11 cellular contexts compared by ENCODE assay signal in the genomic region with DNA sequence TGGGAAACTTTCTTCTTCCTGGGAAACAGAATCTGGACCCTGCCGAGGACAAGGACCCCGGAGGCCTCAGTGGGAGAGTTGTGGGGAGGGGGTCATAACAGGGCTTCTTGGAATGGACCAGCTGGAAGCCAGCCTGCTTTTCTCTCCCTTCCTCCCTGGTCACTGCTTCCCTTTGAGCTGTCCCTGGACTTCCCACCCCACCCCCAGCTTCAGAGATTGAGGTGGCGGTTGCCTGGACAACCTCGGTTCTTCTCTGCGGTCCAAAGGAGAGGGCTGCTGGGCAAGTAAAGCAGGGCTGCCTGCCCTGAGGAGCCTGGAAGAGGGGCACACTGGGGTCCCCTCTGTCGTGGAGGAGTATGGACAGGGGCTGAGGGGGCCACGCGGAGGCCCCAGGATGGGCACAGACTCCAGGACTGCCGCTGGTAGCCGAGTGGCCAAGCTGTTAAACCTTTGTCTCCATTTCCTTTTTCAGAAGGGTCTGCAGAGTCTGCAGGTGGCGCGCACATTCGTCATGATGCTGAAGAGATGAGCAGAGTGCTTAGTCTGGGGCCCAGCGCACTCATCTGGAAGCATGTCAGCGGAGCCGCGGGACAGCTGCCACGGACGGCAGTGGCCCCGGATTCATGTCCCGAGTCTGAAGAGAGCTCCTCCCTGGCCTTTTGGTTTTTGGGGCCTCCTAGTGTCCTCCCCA. TPM values are rescaled to one million over a fixed set of nuclear protein-coding genes. Genes with fewer than 3 reads are reported as not detected.
DNase-seq lines count a peak whose midpoint lies in the region; ATAC-seq and TF ChIP-seq lines count a peak whose summit lies in the region.
"Had no signal": no experiment of that assay in that cellular context is flagged by ENCODE, and none has a peak within 500 bp of the region (broad histone marks: within the 10 kb centered on the region; RNA-seq: fewer than 3 reads in every experiment).

No MANE protein-coding gene starts in this region.

- peaks cover 0 to 25% (median 20%) of the 10 kb centered on the region in 5 donors for H3K36me3 ChIP-seq in subcutaneous abdominal adipose tissue (ENCODE audit: control insufficient read depth in 5 of 5, insufficient read depth in 5 of 5, low read length in 5 of 5)

- H3K27me3 Mint-ChIP-seq in T-helper 1 cell treated with Interleukin-12 subunit alpha and Interleukin-12 subunit beta and Interleukin-4 antibody, amounts not matched to agents 30 μg/mL and 1 μg/mL, for 36 hours (ENCODE audit: low read depth): no peaks in the 10 kb centered on the region
- H3K27me3 Mint-ChIP-seq in natural killer cell treated with Interleukin-12 subunit alpha and Interleukin-12 subunit beta and Interleukin-15 and Interleukin-18, amount 100 ng/mL, for 72 hours: no peaks in the 10 kb centered on the region

- ATAC-seq in natural killer cell treated with Interleukin-12 subunit alpha and Interleukin-12 subunit beta and Interleukin-15 and Interleukin-18, amount 100 ng/mL, for 72 hours: no peak

- H3K27me3 ChIP-seq in dorsolateral prefrontal cortex (peaks cover 0 to 5% (median 0%) of the 10 kb centered on the region in 45 donors), subcutaneous abdominal adipose tissue (ENCODE audit: control insufficient read depth in 5 of 5, insufficient read depth in 4 of 5, low read length in 5 of 5) (no peaks in the 10 kb centered on the region)
- H3K27me3 ChIP-seq: Peyer's patch had no signal

- no peak overlapping the region for H3K9ac ChIP-seq in subcutaneous abdominal adipose tissue (ENCODE audit: low read length in 5 of 5)

- H3K4me1 Mint-ChIP-seq in T-helper 1 cell treated with Interleukin-12 subunit alpha and Interleukin-12 subunit beta and Interleukin-4 antibody, amounts not matched to agents 30 μg/mL and 1 μg/mL, for 36 hours (ENCODE audit: low read depth): no peaks in the 10 kb centered on the region
- peaks cover 0 to 8% of the 10 kb centered on the region in 2 donors for H3K4me1 Mint-ChIP-seq in natural killer cell treated with Interleukin-12 subunit alpha and Interleukin-12 subunit beta and Interleukin-15 and Interleukin-18, amount 100 ng/mL, for 72 hours (ENCODE audit: low read depth in 2 of 2)

- H3K36me3 Mint-ChIP-seq in T-helper 1 cell treated with Interleukin-12 subunit alpha and Interleukin-12 subunit beta and Interleukin-4 antibody, amounts not matched to agents 30 μg/mL and 1 μg/mL, for 36 hours (ENCODE audit: low read depth): peaks cover 4% of the 10 kb centered on the region
- no peaks in the 10 kb centered on the region for H3K36me3 Mint-ChIP-seq in natural killer cell treated with Interleukin-12 subunit alpha and Interleukin-12 subunit beta and Interleukin-15 and Interleukin-18, amount 100 ng/mL, for 72 hours

- H3K9me3 Mint-ChIP-seq in T-helper 1 cell treated with Interleukin-12 subunit alpha and Interleukin-12 subunit beta and Interleukin-4 antibody, amounts not matched to agents 30 μg/mL and 1 μg/mL, for 36 hours: no peaks in the 10 kb centered on the region
- no peaks in the 10 kb centered on the region for H3K9me3 Mint-ChIP-seq in natural killer cell treated with Interleukin-12 subunit alpha and Interleukin-12 subunit beta and Interleukin-15 and Interleukin-18, amount 100 ng/mL, for 72 hours

- H3K9me3 ChIP-seq in subcutaneous abdominal adipose tissue (ENCODE audit: control insufficient read depth in 5 of 5, low read length in 5 of 5): no peaks in the 10 kb centered on the region
- H3K9me3 ChIP-seq: Peyer's patch had no signal

- intact Hi-C loops in dorsolateral prefrontal cortex (cut with DNase I): no loop called here

- no peak for TF ChIP-seq CTCF in dorsolateral prefrontal cortex (IDR thresholded peaks at IDR 0.05 in 54 of 56, conservative IDR thresholded peaks at IDR 0.05 in 2 of 56; ENCODE audit: low read depth in 1 of 56, partially characterized antibody in 56 of 56)

- H3K4me3 ChIP-seq in dorsolateral prefrontal cortex: peak overlapping the region in 1 of 59 donors; percentile 10
- H3K4me3 ChIP-seq in subcutaneous abdominal adipose tissue (ENCODE audit: low read depth in 1 of 5, low read length in 5 of 5): no peak overlapping the region
- H3K4me3 ChIP-seq: Peyer's patch had no signal

- no peak overlapping the region for H3K4me3 Mint-ChIP-seq in T-helper 1 cell treated with Interleukin-12 subunit alpha and Interleukin-12 subunit beta and Interleukin-4 antibody, amounts not matched to agents 30 μg/mL and 1 μg/mL, for 36 hours
- no peak overlapping the region for H3K4me3 Mint-ChIP-seq in natural killer cell treated with Interleukin-12 subunit alpha and Interleukin-12 subunit beta and Interleukin-15 and Interleukin-18, amount 100 ng/mL, for 72 hours

- H3K27ac ChIP-seq in dorsolateral prefrontal cortex (peak overlapping the region in 55 of 59 donors; percentile 20 to 90 (median 77)), subcutaneous abdominal adipose tissue (ENCODE audit: low read depth, low read length) (peak overlapping the region; percentile 85)

- H3K4me1 ChIP-seq in subcutaneous abdominal adipose tissue (ENCODE audit: control insufficient read depth in 5 of 5, insufficient read depth in 5 of 5, low read length in 5 of 5): peaks cover 8 to 92% (median 70%) of the 10 kb centered on the region in 5 donors

- H3K27ac Mint-ChIP-seq in T-helper 1 cell treated with Interleukin-12 subunit alpha and Interleukin-12 subunit beta and Interleukin-4 antibody, amounts not matched to agents 30 μg/mL and 1 μg/mL, for 36 hours: peak overlapping the region; percentile 36
- H3K27ac Mint-ChIP-seq in natural killer cell treated with Interleukin-12 subunit alpha and Interleukin-12 subunit beta and Interleukin-15 and Interleukin-18, amount 100 ng/mL, for 72 hours: peak overlapping the region in 1 of 2 donors; percentile 19

- DNase-seq in T-helper 1 cell (no peak), dorsolateral prefrontal cortex (peak in 3 of 10 donors; percentile 13 to 62 (median 28)), mesenteric fat pad (ENCODE audit: low spot score) (peak; percentile 85), NCI-H446 treated with DMSO at 0.1 percent for 48 hours (lab: John Stamatoyannopoulos, UW) (no peak), NCI-H510A treated with DMSO at 0.1 percent for 48 hours (lab: John Stamatoyannopoulos, UW) (no peak)
- no peak for DNase-seq in natural killer cell treated with Interleukin-12 subunit alpha and Interleukin-12 subunit beta and Interleukin-15 and Interleukin-18, amount 100 ng/mL, for 72 hours (ENCODE audit: low spot score)
- DNase-seq: 8988T, NCI-H187 treated with DMSO at 0.1 percent for 48 hours had no signal

RNA-seq across cellular contexts. Expression of a gene that starts 42.8 kb away (rescaled TPM):
- total RNA-seq in dorsolateral prefrontal cortex (10 to 100 TPM in 75 of 120 experiments, 1 to 10 TPM in 45; 6.4 to 24.6 (median 10.7) TPM), mesenteric fat pad (30.0 TPM)
- total RNA-seq in natural killer cell treated with Interleukin-12 subunit alpha and Interleukin-12 subunit beta and Interleukin-15 and Interleukin-18, amount 100 ng/mL, for 72 hours: 1 to 10 TPM; 4.7 to 8.5 TPM
